1 cellular context compared by ENCODE assay signal in genomic region chr2:218259099-218259921, GRCh38.
TF ChIP-seq lines count a peak whose summit lies in the region.

No MANE protein-coding gene starts in this region.

TF ChIP-seq in SK-N-SH, 30 proteins besides CTCF, POLR2A, EP300 and RAD21 (continued from another document):
- 0 out of 2 replicates have a peak, but pooled peaks have one; percentile 28 for TF ChIP-seq PBX3 (IDR thresholded peaks at IDR 0.05)
- TF ChIP-seq TCF12 (IDR thresholded peaks at IDR 0.05) = peak; percentile 60
- TF ChIP-seq FOXJ3 (CRISPR knock-in tag; IDR thresholded peaks at IDR 0.05) = peak; percentile 54; the same call in 1 of the 2 replicates
- no peak for TF ChIP-seq SIN3A (IDR thresholded peaks at IDR 0.05; ENCODE audit: borderline replicate concordance, low read depth, low read length)
